In the genomic region with DNA sequence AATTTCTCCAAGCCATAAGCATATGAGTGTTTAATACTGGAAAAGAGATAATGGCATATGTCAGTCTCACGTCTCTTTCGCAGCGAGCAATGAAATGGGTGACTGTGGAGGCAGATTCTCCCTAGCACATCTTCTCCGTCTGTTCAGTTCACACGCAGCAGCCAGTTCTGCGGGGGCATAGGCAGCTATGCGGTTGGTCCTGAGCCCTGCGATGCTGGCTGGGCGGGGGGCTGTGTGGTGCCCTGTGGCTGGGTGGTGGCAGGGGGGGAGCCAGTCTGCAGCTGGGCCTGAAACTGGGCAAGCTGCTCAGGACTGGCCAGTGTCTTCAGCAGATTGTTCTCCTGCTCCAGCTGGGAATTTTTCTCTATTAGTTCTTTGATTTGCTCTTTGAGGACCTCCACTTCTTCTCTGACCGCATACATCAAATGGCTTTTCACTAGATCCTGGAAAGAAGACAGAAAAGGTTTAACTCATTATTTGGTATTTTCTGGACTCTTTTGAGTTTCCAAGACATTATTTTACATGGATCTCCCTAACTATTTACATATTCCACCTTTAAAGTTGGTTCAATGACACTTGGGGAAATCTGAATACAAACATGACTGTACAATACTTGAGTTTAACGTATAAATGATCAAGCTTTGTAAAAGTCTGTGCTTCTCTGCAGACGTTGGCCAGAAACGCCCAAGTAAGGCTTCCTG, we compare ENCODE assay signal across 8 cellular contexts.
A peak's percentile ranks its signal among the peaks of the same experiment; 100 is the strongest.
DNase-seq lines count a peak whose midpoint lies in the region; ATAC-seq and TF ChIP-seq lines count a peak whose summit lies in the region.

No MANE protein-coding gene starts in this region.

- H3K4me1 Mint-ChIP-seq in activated CD4-positive, alpha-beta memory T cell treated with anti-CD3 and anti-CD28 coated beads for 36 hours (ENCODE audit: low read depth): peaks cover 17% of the 10 kb centered on the region
- H3K4me1 Mint-ChIP-seq in activated CD4-positive, alpha-beta memory T cell treated with anti-CD3 and anti-CD28 coated beads, Interleukin-2, amount 10 ng/mL, durations not matched to agents 7 days and 5 days: peaks cover 20% of the 10 kb centered on the region

- CTCF ChIA-PET in activated CD4-positive, alpha-beta memory T cell treated with anti-CD3 and anti-CD28 coated beads for 36 hours (lab: Charles Lee): interaction anchor here (1.0 to 7.1 kb wide), 3 partner anchors 243 to 528 kb away, joined by 3 to 118 read pairs (median 66); no protein-coding TSS in a partner anchor
- CTCF ChIA-PET in activated CD4-positive, alpha-beta memory T cell treated with anti-CD3 and anti-CD28 coated beads, Interleukin-2, amount 10 ng/mL, durations not matched to agents 7 days and 5 days (lab: Charles Lee): interaction anchor here (1.2 to 5.0 kb wide), 3 partner anchors 244 to 528 kb away, joined by 3 to 58 read pairs (median 10); no protein-coding TSS in a partner anchor
- CTCF ChIA-PET in mammary epithelial cell (lab: Charles Lee; ENCODE audit: low non-redundant PET): interaction anchor here (0.6 kb wide), 1 partner anchor 404 kb away, joined by 4 read pairs; no protein-coding TSS in a partner anchor

- H3K4me1 ChIP-seq in mammary epithelial cell (ENCODE audit: insufficient read depth, low read length) (peaks cover 19% of the 10 kb centered on the region), thyroid gland (peaks cover 14 to 23% of the 10 kb centered on the region in 2 donors)

- BruUV-seq in mammary epithelial cell (replicated peaks; lab: Mats Ljungman, UMichigan): no TSS peak

- H3K9me3 Mint-ChIP-seq in activated CD4-positive, alpha-beta memory T cell treated with anti-CD3 and anti-CD28 coated beads for 36 hours: no peaks in the 10 kb centered on the region
- no peaks in the 10 kb centered on the region for H3K9me3 Mint-ChIP-seq in activated CD4-positive, alpha-beta memory T cell treated with anti-CD3 and anti-CD28 coated beads, Interleukin-2, amount 10 ng/mL, durations not matched to agents 7 days and 5 days

- H3K4me3 Mint-ChIP-seq in activated CD4-positive, alpha-beta memory T cell treated with anti-CD3 and anti-CD28 coated beads for 36 hours: peak overlapping the region; percentile 64
- no peak overlapping the region for H3K4me3 Mint-ChIP-seq in activated CD4-positive, alpha-beta memory T cell treated with anti-CD3 and anti-CD28 coated beads, Interleukin-2, amount 10 ng/mL, durations not matched to agents 7 days and 5 days

- peaks cover 9% of the 10 kb centered on the region for H3K27me3 Mint-ChIP-seq in activated CD4-positive, alpha-beta memory T cell treated with anti-CD3 and anti-CD28 coated beads for 36 hours
- peaks cover 43% of the 10 kb centered on the region for H3K27me3 Mint-ChIP-seq in activated CD4-positive, alpha-beta memory T cell treated with anti-CD3 and anti-CD28 coated beads, Interleukin-2, amount 10 ng/mL, durations not matched to agents 7 days and 5 days

- H3K79me2 ChIP-seq in mammary epithelial cell (ENCODE audit: insufficient read depth, low read length): peaks cover 30% of the 10 kb centered on the region

- H3K27ac Mint-ChIP-seq in activated CD4-positive, alpha-beta memory T cell treated with anti-CD3 and anti-CD28 coated beads for 36 hours: no peak overlapping the region
- H3K27ac Mint-ChIP-seq in activated CD4-positive, alpha-beta memory T cell treated with anti-CD3 and anti-CD28 coated beads, Interleukin-2, amount 10 ng/mL, durations not matched to agents 7 days and 5 days: no peak overlapping the region

- H4K20me1 ChIP-seq in mammary epithelial cell (ENCODE audit: insufficient read depth, low read length): no peaks in the 10 kb centered on the region

- POLR2A ChIA-PET in activated CD4-positive, alpha-beta memory T cell treated with anti-CD3 and anti-CD28 coated beads for 36 hours (lab: Charles Lee): no interaction called here
- POLR2A ChIA-PET in activated CD4-positive, alpha-beta memory T cell treated with anti-CD3 and anti-CD28 coated beads, Interleukin-2, amount 10 ng/mL, durations not matched to agents 7 days and 5 days (lab: Charles Lee): interaction anchor here (1.9 kb wide), 1 partner anchor 238 kb away, joined by 5 read pairs; no protein-coding TSS in a partner anchor

- TF ChIP-seq CTCF in mammary epithelial cell (conservative IDR thresholded peaks at IDR 0.05 in 1 of 2, IDR thresholded peaks at IDR 0.05 in 1 of 2; ENCODE audit: extremely low read depth in 1 of 2, insufficient read depth in 1 of 2, low read depth in 1 of 2, low read length in 2 of 2) (no peak), thyroid gland (IDR thresholded peaks at IDR 0.05) (no peak)

- in situ Hi-C loops in mammary epithelial cell (cut with MboI; ENCODE audit: low sequenced_read_pairs in 2 of 2): loop anchor here (5.0 to 10.0 kb wide), 5 partner anchors 122 to 530 kb away; no protein-coding TSS in a partner anchor

- dilution Hi-C loops in mammary epithelial cell (cut with HindIII; ENCODE audit: low sequenced_read_pairs): loop anchor here (5.0 kb wide), 1 partner anchor 122 kb away; no protein-coding TSS in a partner anchor

- peaks cover 9% of the 10 kb centered on the region for H3K36me3 ChIP-seq in mammary epithelial cell (ENCODE audit: insufficient read depth, low read length)
- peaks cover 12 to 18% of the 10 kb centered on the region in 2 donors for H3K36me3 ChIP-seq in thyroid gland

- intact Hi-C loops in activated CD4-positive, alpha-beta memory T cell treated with anti-CD3 and anti-CD28 coated beads for 36 hours (cut with micrococcal nuclease): loop anchor here (1.0 to 5.0 kb wide), 5 partner anchors 160 to 292 kb away; no protein-coding TSS in a partner anchor
- intact Hi-C loops in mammary epithelial cell (cut with micrococcal nuclease) (loop anchor here (1.0 kb wide), 1 partner anchor 121 kb away; no protein-coding TSS in a partner anchor), thyroid gland (cut with DNase I) (loop anchor here (5.0 to 10.0 kb wide), 3 partner anchors 240 to 382 kb away; no protein-coding TSS in a partner anchor)

- H2AFZ ChIP-seq in mammary epithelial cell (ENCODE audit: low read depth, low read length): no peak overlapping the region

- DNase-seq in activated CD4-positive, alpha-beta memory T cell treated with anti-CD3 and anti-CD28 coated beads for 36 hours: no peak
- DNase-seq in activated CD4-positive, alpha-beta memory T cell treated with anti-CD3 and anti-CD28 coated beads, Interleukin-2, amount 10 ng/mL, durations not matched to agents 7 days and 5 days: no peak
- no peak for DNase-seq in mammary epithelial cell
- DNase-seq in medulla oblongata (ENCODE audit: extremely low spot score): peak; percentile 57
- DNase-seq in thyroid gland: peak in 1 of 2 donors; percentile 22
- DNase-seq in AG08395 (ENCODE audit: low spot score): no peak
- no peak for DNase-seq in NCI-H1694 treated with DMSO at 0.1 percent for 48 hours (lab: John Stamatoyannopoulos, UW)

- H3K36me3 Mint-ChIP-seq in activated CD4-positive, alpha-beta memory T cell treated with anti-CD3 and anti-CD28 coated beads for 36 hours: no peaks in the 10 kb centered on the region
- no peaks in the 10 kb centered on the region for H3K36me3 Mint-ChIP-seq in activated CD4-positive, alpha-beta memory T cell treated with anti-CD3 and anti-CD28 coated beads, Interleukin-2, amount 10 ng/mL, durations not matched to agents 7 days and 5 days (ENCODE audit: low read depth)

- peak overlapping the region; percentile 66 for H3K9ac ChIP-seq in mammary epithelial cell (ENCODE audit: insufficient read depth, low read length)

- H3K27me3 ChIP-seq in mammary epithelial cell (ENCODE audit: insufficient read depth, low read length) (no peaks in the 10 kb centered on the region), thyroid gland (no peaks in the 10 kb centered on the region)

- H3K9me3 ChIP-seq in mammary epithelial cell (replicated peaks; ENCODE audit: insufficient read depth, low read length) (no peaks in the 10 kb centered on the region), thyroid gland (no peaks in the 10 kb centered on the region)

- ATAC-seq in HG03469 (IDR thresholded peaks at IDR 0.05; ENCODE audit: unreplicated experiment): no peak

- TF ChIP-seq POLR2A in thyroid gland (IDR thresholded peaks at IDR 0.05): no peak

- H3K4me2 ChIP-seq in mammary epithelial cell (ENCODE audit: insufficient read depth, low read depth, low read length): peak overlapping the region; percentile 96

- WGBS in mammary epithelial cell (ENCODE audit: low coverage, missing lambda C conversion rate): 41% methylated on average over 12 of the region's 13 CpGs
- WGBS in thyroid gland, 2 donors: 66 to 70% methylated on average over 13 of the region's 13 CpGs

- peak overlapping the region; percentile 66 for H3K27ac ChIP-seq in mammary epithelial cell (ENCODE audit: insufficient read depth, low read depth, low read length)
- H3K27ac ChIP-seq in thyroid gland: peak overlapping the region; percentile 54 to 99 (median 98)

- H3K4me3 ChIP-seq in mammary epithelial cell (replicated peaks in 1 of 3; ENCODE audit: insufficient read depth in 1 of 3, low read depth in 2 of 3, low read length in 3 of 3): peak overlapping the region; percentile 61 to 65 (median 63)
- peak overlapping the region in 2 of 3 donors; percentile 21 to 82 for H3K4me3 ChIP-seq in thyroid gland (replicated peaks in 1 of 3)
